Comparison of ENCODE assay signal across 8 cellular contexts in genomic region chr11:125591659-125592304, GRCh38. TPM values are rescaled to one million over a fixed set of nuclear protein-coding genes. Genes with fewer than 3 reads are reported as not detected.
DNase-seq lines count a peak whose midpoint lies in the region; ATAC-seq and TF ChIP-seq lines count a peak whose summit lies in the region.

No MANE protein-coding gene starts in this region.

- H3K9me1 ChIP-seq in IMR-90 (ENCODE audit: insufficient read depth, low read length): peaks cover 3% of the 10 kb centered on the region; the same call in 1 of the 2 replicates

- peak; percentile 63; the same call in 1 of the 2 replicates for TF ChIP-seq POLR2A in IMR-90 (IDR thresholded peaks at IDR 0.05; ENCODE audit: low read depth, low read length)

- H2BK5ac ChIP-seq in IMR-90 (ENCODE audit: low read depth, low read length, poor library complexity, severe bottlenecking) (peak overlapping the region; percentile 72), mesendoderm (ENCODE audit: low read length) (peak overlapping the region; percentile 37)

- H3K9ac ChIP-seq in IMR-90 (ENCODE audit: low read depth, low read length) (peak overlapping the region; percentile 92), mesendoderm (ENCODE audit: low read length) (peak overlapping the region; percentile 96)

- H3K14ac ChIP-seq in IMR-90 (replicated peaks; ENCODE audit: low read depth, low read length): peak overlapping the region; percentile 82

- H3K18ac ChIP-seq in IMR-90 (ENCODE audit: low read depth, low read length) (peak overlapping the region; percentile 77), mesendoderm (ENCODE audit: low read length) (no peak overlapping the region)

- H3K27ac Mint-ChIP-seq in activated CD4-positive, alpha-beta T cell treated with anti-CD3 and anti-CD28 coated beads, Interleukin-2, amount 10 ng/mL, durations not matched to agents 24 days and 14 days: peak overlapping the region; percentile 95

- peak overlapping the region; percentile 74 for H4K5ac ChIP-seq in IMR-90 (ENCODE audit: low read depth, low read length)
- peak overlapping the region; percentile 41 for H4K5ac ChIP-seq in mesendoderm (ENCODE audit: low read length)

- H2AK9ac ChIP-seq in IMR-90 (replicated peaks; ENCODE audit: low read depth, low read length, poor library complexity): peak overlapping the region; percentile 89

- H3K4me1 ChIP-seq in IMR-90 (ENCODE audit: control insufficient read depth, insufficient read depth, low read length): 0 out of 2 replicates have a peak, but pooled peaks cover 2% of the 10 kb centered on the region
- no peaks in the 10 kb centered on the region for H3K4me1 ChIP-seq in ectodermal cell (ENCODE audit: control insufficient read depth, insufficient read depth, low read length)
- peaks cover 2% of the 10 kb centered on the region for H3K4me1 ChIP-seq in mesendoderm (ENCODE audit: control insufficient read depth, low read depth, low read length)

- H2AK5ac ChIP-seq in IMR-90 (ENCODE audit: low read depth, low read length) (peak overlapping the region; percentile 86), mesendoderm (ENCODE audit: low read length) (no peak overlapping the region)

- no peak for TF ChIP-seq CTCF in IMR-90 (conservative IDR thresholded peaks at IDR 0.05; ENCODE audit: low read depth, low read length)

- in situ Hi-C loops in IMR-90 (cut with MboI; ENCODE audit: low sequenced_read_pairs): loop anchor here (25.0 kb wide), 1 partner anchor 954 kb away; no protein-coding TSS in a partner anchor

- peak overlapping the region; percentile 88 for H3K56ac ChIP-seq in IMR-90 (ENCODE audit: extremely low read depth, insufficient read depth, low read length)
- peak overlapping the region; percentile 95 for H3K56ac ChIP-seq in mesendoderm (ENCODE audit: low read length)

- H3K27me3 ChIP-seq in IMR-90 (ENCODE audit: control insufficient read depth, insufficient read depth, low read length): no peaks in the 10 kb centered on the region
- no peaks in the 10 kb centered on the region for H3K27me3 ChIP-seq in ectodermal cell (ENCODE audit: control insufficient read depth, insufficient read depth, low read length, poor library complexity, severe bottlenecking)
- H3K27me3 ChIP-seq in mesendoderm (ENCODE audit: insufficient read depth, low read length, poor library complexity): no peaks in the 10 kb centered on the region

- no peak overlapping the region for H2BK20ac ChIP-seq in IMR-90 (ENCODE audit: low read depth, low read length)

- peak overlapping the region; percentile 94 to 97 for H4K8ac ChIP-seq in IMR-90 (ENCODE audit: low read depth in 2 of 2, low read length in 2 of 2)
- no peak overlapping the region for H4K8ac ChIP-seq in mesendoderm (ENCODE audit: low read depth, low read length)

- H3K4me3 Mint-ChIP-seq in activated CD4-positive, alpha-beta T cell treated with anti-CD3 and anti-CD28 coated beads, Interleukin-2, amount 10 ng/mL, durations not matched to agents 24 days and 14 days: peak overlapping the region; percentile 98

- TF ChIP-seq RAD21 in IMR-90 (IDR thresholded peaks at IDR 0.05; ENCODE audit: low read length): no peak

- H3K36me3 Mint-ChIP-seq in activated CD4-positive, alpha-beta T cell treated with anti-CD3 and anti-CD28 coated beads, Interleukin-2, amount 10 ng/mL, durations not matched to agents 24 days and 14 days (ENCODE audit: low read depth): peaks cover 24% of the 10 kb centered on the region

- peak overlapping the region; percentile 45; the same call in 1 of the 2 replicates for H2BK120ac ChIP-seq in IMR-90 (ENCODE audit: low read depth, low read length)
- no peak overlapping the region for H2BK120ac ChIP-seq in mesendoderm (ENCODE audit: low read depth, low read length)

- DNase-seq in GM03348 (ENCODE audit: low spot score) (peak; percentile 64), IMR-90 (peak; percentile 13), mesendoderm (no peak), NCI-H1048 (lab: John Stamatoyannopoulos, UW) (no peak)
- peak; percentile 82 for DNase-seq in activated CD4-positive, alpha-beta T cell treated with anti-CD3 and anti-CD28 coated beads, Interleukin-2, amount 10 ng/mL, durations not matched to agents 24 days and 14 days
- peak; percentile 46 for DNase-seq in stimulated activated naive CD8-positive, alpha-beta T cell treated with anti-CD3 and anti-CD28 coated beads, Interleukin-15, Interleukin-2, amounts not matched to agents 100 U/mL and 50 U/mL, for 24 hours

- POLR2A ChIA-PET in IMR-90 (lab: Charles Lee; ENCODE audit: unreplicated experiment): interaction anchor here (0.6 kb wide), 1 partner anchor 22 kb away, joined by 3 read pairs; the partner anchor contains the start of gene EI24

- CTCF ChIA-PET in IMR-90 (lab: Yijun Ruan, JAX): interaction anchor here (0.6 kb wide), 1 partner anchor 7 kb away, joined by 3 read pairs; no protein-coding TSS in a partner anchor

- ATAC-seq in GM21529 (IDR thresholded peaks at IDR 0.05; ENCODE audit: unreplicated experiment) (peak; percentile 19), IMR-90 (ENCODE audit: low read depth) (peak; percentile 30)
- peak; percentile 2 for ATAC-seq in stimulated activated naive CD8-positive, alpha-beta T cell treated with anti-CD3 and anti-CD28 coated beads, Interleukin-15, Interleukin-2, amounts not matched to agents 100 U/mL and 50 U/mL, for 24 hours

- no peaks in the 10 kb centered on the region for H3K9me3 Mint-ChIP-seq in activated CD4-positive, alpha-beta T cell treated with anti-CD3 and anti-CD28 coated beads, Interleukin-2, amount 10 ng/mL, durations not matched to agents 24 days and 14 days

- WGBS in IMR-90 (ENCODE audit: extremely low coverage in 2 of 2, insufficient read length in 1 of 2), 2 experiments: 0% methylated on average over 8 of the region's 29 CpGs; no CpG with 5 or more reads in 1 of the 2 experiments
- WGBS in ectodermal cell, 2 experiments: 14% methylated on average over 29 of the region's 29 CpGs
- no CpG with 5 or more reads among the region's 29 CpGs for WGBS in mesendoderm (ENCODE audit: extremely low coverage, insufficient coverage, low lambda C conversion rate)

- H3K79me1 ChIP-seq in IMR-90 (ENCODE audit: low read depth in 1 of 2, low read length in 2 of 2) (peaks cover 0 to 28% of the 10 kb centered on the region in 2 experiments; a peak in 3 of 4 replicates), mesendoderm (ENCODE audit: low read length) (peaks cover 6% of the 10 kb centered on the region)

- peaks cover 6% of the 10 kb centered on the region; the same call in 1 of the 2 replicates for H4K20me1 ChIP-seq in IMR-90 (ENCODE audit: insufficient read depth, low read length)

- H3K4me3 ChIP-seq in IMR-90 (ENCODE audit: insufficient read depth, low read depth, low read length) (peak overlapping the region; percentile 62), ectodermal cell (ENCODE audit: insufficient read depth, low read depth, low read length) (peak overlapping the region; percentile 73), mesendoderm (ENCODE audit: low read length) (peak overlapping the region; percentile 81)

- intact Hi-C loops in IMR-90 (cut with micrococcal nuclease): loop anchor here (1.0 kb wide), 1 partner anchor 96 kb away; no protein-coding TSS in a partner anchor
- intact Hi-C loops in activated CD4-positive, alpha-beta T cell treated with anti-CD3 and anti-CD28 coated beads, Interleukin-2, amount 10 ng/mL, durations not matched to agents 24 days and 14 days (cut with micrococcal nuclease): loop anchor here (1.0 kb wide), 7 partner anchors 22 to 713 kb away; partner anchors contain the start of genes CHEK1, DCPS, EI24 and FAM118B

- peak overlapping the region; percentile 93 for H3K27ac ChIP-seq in IMR-90 (ENCODE audit: insufficient read depth, low read length)
- peak overlapping the region; percentile 89 for H3K27ac ChIP-seq in ectodermal cell (ENCODE audit: insufficient read depth, low read depth, low read length, poor library complexity, severe bottlenecking)
- peak overlapping the region; percentile 13 for H3K27ac ChIP-seq in mesendoderm (ENCODE audit: low read depth, low read length)

- peak overlapping the region; percentile 86 for H2AFZ ChIP-seq in IMR-90 (replicated peaks; ENCODE audit: low read length, poor library complexity)

- H3K23ac ChIP-seq in IMR-90 (ENCODE audit: low read depth, low read length): peak overlapping the region; percentile 85
- peak overlapping the region; percentile 68 for H3K23ac ChIP-seq in mesendoderm (ENCODE audit: low read length)

- BruUV-seq in IMR-90 (replicated peaks; lab: Mats Ljungman, UMichigan): TSS peak; percentile 90

- no peaks in the 10 kb centered on the region for H3K27me3 Mint-ChIP-seq in activated CD4-positive, alpha-beta T cell treated with anti-CD3 and anti-CD28 coated beads, Interleukin-2, amount 10 ng/mL, durations not matched to agents 24 days and 14 days

- peak overlapping the region; percentile 84 for H3K4ac ChIP-seq in IMR-90 (ENCODE audit: low read depth, low read length)
- peak overlapping the region; percentile 88 for H3K4ac ChIP-seq in mesendoderm (ENCODE audit: low read depth, low read length)

- peaks cover 35% of the 10 kb centered on the region for H3K4me1 Mint-ChIP-seq in activated CD4-positive, alpha-beta T cell treated with anti-CD3 and anti-CD28 coated beads, Interleukin-2, amount 10 ng/mL, durations not matched to agents 24 days and 14 days

- H3K4me2 ChIP-seq in IMR-90 (ENCODE audit: low read depth, low read length): peak overlapping the region; percentile 99
- H3K4me2 ChIP-seq in mesendoderm (ENCODE audit: low read length): peak overlapping the region; percentile 89

- H3K36me3 ChIP-seq in IMR-90 (ENCODE audit: control insufficient read depth, insufficient read depth, low read length) (no peaks in the 10 kb centered on the region), ectodermal cell (ENCODE audit: control insufficient read depth, insufficient read depth, low read length) (no peaks in the 10 kb centered on the region), mesendoderm (ENCODE audit: control insufficient read depth, insufficient read depth, low read length) (no peaks in the 10 kb centered on the region)

- H3K79me2 ChIP-seq in mesendoderm (ENCODE audit: control insufficient read depth, insufficient read depth, low read length): peaks cover 26% of the 10 kb centered on the region

- H2BK15ac ChIP-seq in IMR-90 (ENCODE audit: low read depth, low read length) (no peak overlapping the region; the same call in 2 of the 3 replicates), mesendoderm (replicated peaks; ENCODE audit: low read depth) (no peak overlapping the region)

- dilution Hi-C loops in IMR-90 (cut with HindIII; ENCODE audit: low sequenced_read_pairs, unreplicated experiment): no loop called here

- H3K9me3 ChIP-seq in IMR-90 (ENCODE audit: control insufficient read depth, insufficient read depth, low read length) (no peaks in the 10 kb centered on the region), ectodermal cell (ENCODE audit: control insufficient read depth, low read length) (no peaks in the 10 kb centered on the region)

- peak overlapping the region; percentile 78 for H4K91ac ChIP-seq in IMR-90 (ENCODE audit: insufficient read depth, low read depth, low read length)

RNA-seq across cellular contexts. Expression of gene STT3A, which starts 0.9 kb away (rescaled TPM):
- 346 and 387 TPM in 2 replicates for total RNA-seq in IMR-90 (2012; rRNA removed)
- polyA plus RNA-seq in IMR-90 (2012; rRNA removed): 180 and 184 TPM in 2 replicates
- polyA plus RNA-seq in IMR-90 (2012; cell fraction: cytosol; rRNA removed): 112 and 179 TPM in 2 replicates
- 25.4 and 108 TPM in 2 replicates for polyA plus RNA-seq in IMR-90 (2012; cell fraction: nucleus; rRNA removed; ENCODE audit: low replicate concordance)
- 167 and 183 TPM in 2 replicates for total RNA-seq in activated CD4-positive, alpha-beta T cell treated with anti-CD3 and anti-CD28 coated beads, Interleukin-2, amount 10 ng/mL, durations not matched to agents 24 days and 14 days
- polyA plus RNA-seq in ectodermal cell (2013, experiment 1 of 4): 151 TPM
- 164 TPM for polyA plus RNA-seq in ectodermal cell (2013, experiment 2 of 4)
- polyA plus RNA-seq in ectodermal cell (2013, experiment 3 of 4): 138 TPM
- polyA plus RNA-seq in ectodermal cell (2013, experiment 4 of 4): 160 TPM
- polyA plus RNA-seq in mesendoderm (2013, experiment 1 of 2): 126 TPM
- polyA plus RNA-seq in mesendoderm (2013, experiment 2 of 2): 125 TPM

RNA-seq across cellular contexts. Expression of gene EI24, which starts 22.5 kb away (rescaled TPM):
- 95.9 and 122 TPM in 2 replicates for total RNA-seq in IMR-90 (2012; rRNA removed)
- polyA plus RNA-seq in IMR-90 (2012; rRNA removed): 82.6 and 89.7 TPM in 2 replicates
- polyA plus RNA-seq in IMR-90 (2012; cell fraction: cytosol; rRNA removed): 75.8 and 96.6 TPM in 2 replicates
- polyA plus RNA-seq in IMR-90 (2012; cell fraction: nucleus; rRNA removed; ENCODE audit: low replicate concordance): 16.5 and 42.6 TPM in 2 replicates
- total RNA-seq in activated CD4-positive, alpha-beta T cell treated with anti-CD3 and anti-CD28 coated beads, Interleukin-2, amount 10 ng/mL, durations not matched to agents 24 days and 14 days: 61.7 TPM in 2 replicates
- polyA plus RNA-seq in ectodermal cell (2013, experiment 1 of 4): 163 TPM
- polyA plus RNA-seq in ectodermal cell (2013, experiment 2 of 4): 159 TPM
- 111 TPM for polyA plus RNA-seq in ectodermal cell (2013, experiment 3 of 4)
- 125 TPM for polyA plus RNA-seq in ectodermal cell (2013, experiment 4 of 4)
- polyA plus RNA-seq in mesendoderm (2013, experiment 1 of 2): 134 TPM
- 132 TPM for polyA plus RNA-seq in mesendoderm (2013, experiment 2 of 2)

RNA-seq across cellular contexts. Expression of gene CHEK1, which starts 33.2 kb away (rescaled TPM):
- total RNA-seq in IMR-90 (2012; rRNA removed): 22.6 and 30.3 TPM in 2 replicates
- polyA plus RNA-seq in IMR-90 (2012; rRNA removed): 15.9 and 16.0 TPM in 2 replicates
- 2.7 and 6.0 TPM in 2 replicates for polyA plus RNA-seq in IMR-90 (2012; cell fraction: cytosol; rRNA removed)
- 3.2 and 9.7 TPM in 2 replicates for polyA plus RNA-seq in IMR-90 (2012; cell fraction: nucleus; rRNA removed; ENCODE audit: low replicate concordance)
- 125 and 131 TPM in 2 replicates for total RNA-seq in activated CD4-positive, alpha-beta T cell treated with anti-CD3 and anti-CD28 coated beads, Interleukin-2, amount 10 ng/mL, durations not matched to agents 24 days and 14 days
- 99.6 TPM for polyA plus RNA-seq in ectodermal cell (2013, experiment 1 of 4)
- polyA plus RNA-seq in ectodermal cell (2013, experiment 2 of 4): 96.6 TPM
- 71.4 TPM for polyA plus RNA-seq in ectodermal cell (2013, experiment 3 of 4)
- polyA plus RNA-seq in ectodermal cell (2013, experiment 4 of 4): 76.1 TPM
- 84.7 TPM for polyA plus RNA-seq in mesendoderm (2013, experiment 1 of 2)
- polyA plus RNA-seq in mesendoderm (2013, experiment 2 of 2): 83.7 TPM

Comparison
In these comparisons a context has a peak if more than half of its experiments do, and no peak if none do; other contexts are left out.
1. DNase-seq: peak in GM03348 (single experiment), IMR-90 (single experiment), activated CD4-positive, alpha-beta T cell treated with anti-CD3 and anti-CD28 coated beads, Interleukin-2, amount 10 ng/mL, durations not matched to agents 24 days and 14 days (single experiment) and stimulated activated naive CD8-positive, alpha-beta T cell treated with anti-CD3 and anti-CD28 coated beads, Interleukin-15, Interleukin-2, amounts not matched to agents 100 U/mL and 50 U/mL, for 24 hours (single experiment); none in mesendoderm (single experiment) and NCI-H1048 (single experiment).
2. H3K27ac ChIP-seq: peak in every context shown above with its lines; median percentile 93 in IMR-90; 89 in ectodermal cell; 13 in mesendoderm.
3. Peak in every context shown above with its lines, with median percentiles within 50 percentile points of each other: ATAC-seq and H3K4me3 ChIP-seq.